20 cellular contexts compared by ENCODE assay signal in the genomic region with DNA sequence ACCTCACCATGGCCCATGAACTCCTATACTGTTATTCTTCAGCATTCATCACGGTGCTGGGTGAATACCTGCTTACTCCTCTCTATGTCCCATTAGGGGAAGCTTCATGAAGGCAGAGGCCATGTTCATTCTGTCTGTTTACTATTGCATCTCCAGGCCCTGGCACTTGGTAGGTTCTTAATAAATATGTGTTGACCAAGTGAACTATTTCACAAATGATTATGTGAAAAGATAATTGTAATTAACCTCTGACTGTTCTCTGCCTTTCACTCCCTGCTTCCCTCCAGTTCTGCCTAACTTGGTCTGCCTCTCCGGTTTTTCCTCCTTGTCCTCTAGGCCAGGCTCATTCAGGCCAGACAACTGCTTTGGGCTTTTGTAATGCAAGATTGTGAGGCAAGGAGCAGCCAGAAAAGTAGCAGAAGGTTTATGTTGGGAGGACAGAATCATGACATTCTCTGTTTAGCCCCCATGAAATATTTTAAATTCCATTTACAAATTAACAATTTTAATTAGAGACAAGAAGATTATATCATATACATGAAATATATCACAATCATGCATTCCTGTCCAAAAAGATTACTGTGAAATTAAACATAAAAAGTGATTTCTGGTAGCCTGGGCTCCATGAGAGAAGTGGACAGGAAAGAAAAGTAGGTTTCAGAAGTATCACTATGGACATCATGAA. TPM values are rescaled to one million over a fixed set of nuclear protein-coding genes. Genes with fewer than 3 reads are reported as not detected.
DNase-seq lines count a peak whose midpoint lies in the region; ATAC-seq, FAIRE-seq and TF ChIP-seq lines count a peak whose summit lies in the region.
"Had no signal": no experiment of that assay in that cellular context is flagged by ENCODE, and none has a peak within 500 bp of the region (broad histone marks: within the 10 kb centered on the region; RNA-seq: fewer than 3 reads in every experiment).

No MANE protein-coding gene starts in this region.

- intact Hi-C loops in endothelial cell of umbilical vein (cut with micrococcal nuclease) = loop anchor here (1.0 to 2.0 kb wide), 2 partner anchors 28 to 116 kb away; no protein-coding TSS in a partner anchor

- POLR2A ChIA-PET in SK-N-SH (lab: Yijun Ruan, JAX) (interaction anchor here (0.5 kb wide), 1 partner anchor 240 kb away, joined by 5 read pairs; no protein-coding TSS in a partner anchor), endothelial cell of umbilical vein (lab: Charles Lee) (no interaction called here)

- H3K27ac ChIP-seq in SK-N-SH (ENCODE audit: low read depth in 2 of 2, low read length in 1 of 2) (peak overlapping the region; percentile 13 to 62; a peak in 3 of 4 replicates), endothelial cell of umbilical vein (ENCODE audit: insufficient read depth, low read depth, low read length) (peak overlapping the region; percentile 87)
- H3K27ac ChIP-seq: RWPE1 had no signal

- peak; percentile 54 for FAIRE-seq in endothelial cell of umbilical vein (lab: Jason Lieb, UNC)
- FAIRE-seq: GM12892 had no signal

- DNase-seq in Daoy (ENCODE audit: low read depth) = peak; percentile 41
- no peak for DNase-seq in SK-N-SH
- DNase-seq in endothelial cell of umbilical vein (ENCODE audit: low read depth, low spot score) = no peak
- no peak for DNase-seq in mesothelial cell of epicardium (ENCODE audit: low spot score in 2 of 2, unreplicated experiment in 2 of 2)
- no peak for DNase-seq in activated CD8-positive, alpha-beta memory T cell treated with anti-CD3 and anti-CD28 coated beads, Interleukin-2, amount 50 U/mL, for 4 hours
- no peak for DNase-seq in GM13977 (ENCODE audit: low spot score)
- DNase-seq: C1 segment of cervical spinal cord, DND-41, GF-D8, KBM-7, NCI-H1417 treated with DMSO at 0.1 percent for 48 hours, NCI-H2029, NCI-H2171, NCI-H446, NCI-H69 had no signal

- WGBS in SK-N-SH (ENCODE audit: low lambda C conversion rate) = 56% methylated on average over 2 of the region's 2 CpGs

- H3K79me2 ChIP-seq in SK-N-SH (ENCODE audit: insufficient read depth) (no peaks in the 10 kb centered on the region), endothelial cell of umbilical vein (ENCODE audit: control insufficient read depth, insufficient read depth, low read length) (no peaks in the 10 kb centered on the region)

- H3K36me3 ChIP-seq in SK-N-SH (replicated peaks in 1 of 2; ENCODE audit: control insufficient read depth in 1 of 2, insufficient read depth in 2 of 2, low read length in 1 of 2) = no peaks in the 10 kb centered on the region
- no peaks in the 10 kb centered on the region for H3K36me3 ChIP-seq in endothelial cell of umbilical vein (ENCODE audit: control insufficient read depth in 2 of 2, extremely low read depth in 1 of 2, insufficient read depth in 2 of 2, low read length in 2 of 2)

- no peaks in the 10 kb centered on the region for H3K36me3 Mint-ChIP-seq in mesothelial cell of epicardium

- H3K27me3 ChIP-seq in SK-N-SH (ENCODE audit: insufficient read depth) (peaks cover 4% of the 10 kb centered on the region; the same call in 1 of the 2 replicates), endothelial cell of umbilical vein (ENCODE audit: control insufficient read depth in 2 of 2, insufficient read depth in 2 of 2, low read length in 2 of 2) (peaks cover 0 to under 1% of the 10 kb centered on the region in 2 experiments)

- H3K4me3 ChIP-seq in SK-N-SH (ENCODE audit: low read depth in 2 of 2, low read length in 1 of 2) (no peak overlapping the region), endothelial cell of umbilical vein (replicated peaks in 1 of 3; ENCODE audit: insufficient read depth in 1 of 3, low read depth in 1 of 3, low read length in 3 of 3) (no peak overlapping the region)

- no TSS peak for BruUV-seq in endothelial cell of umbilical vein (replicated peaks; lab: Mats Ljungman, UMichigan)

- ATAC-seq in HG02588 (IDR thresholded peaks at IDR 0.05; ENCODE audit: unreplicated experiment) = no peak
- ATAC-seq in GM19035 (IDR thresholded peaks at IDR 0.05; ENCODE audit: unreplicated experiment) = no peak
- ATAC-seq: HCT116 had no signal

- no peak for TF ChIP-seq CTCF in SK-N-SH (IDR thresholded peaks at IDR 0.05)
- no peak for TF ChIP-seq CTCF in endothelial cell of umbilical vein (IDR thresholded peaks at IDR 0.05; ENCODE audit: extremely low read depth in 1 of 2, insufficient read depth in 1 of 2, low read depth in 1 of 2, low read length in 2 of 2)
- TF ChIP-seq CTCF in mesothelial cell of epicardium (IDR thresholded peaks at IDR 0.05; ENCODE audit: unreplicated experiment) = no peak
- no peak for TF ChIP-seq CTCF in GM13977 (IDR thresholded peaks at IDR 0.05; ENCODE audit: extremely low read depth, insufficient read depth, missing control alignments)

- no peak for TF ChIP-seq EP300 in SK-N-SH (IDR thresholded peaks at IDR 0.05; ENCODE audit: borderline replicate concordance in 1 of 2, low read depth in 1 of 2, low read length in 1 of 2)

- peak overlapping the region; percentile 30; the same call in 1 of the 2 replicates for H3K4me2 ChIP-seq in SK-N-SH
- H3K4me2 ChIP-seq in endothelial cell of umbilical vein (ENCODE audit: insufficient read depth, low read length) = peak overlapping the region; percentile 60

- CTCF ChIA-PET in SK-N-SH (lab: Yijun Ruan, JAX) = interaction anchor here (0.9 to 1.2 kb wide), 3 partner anchors 14 to 37 kb away, joined by 3 to 5 read pairs (median 3); no protein-coding TSS in a partner anchor
- CTCF ChIA-PET in endothelial cell of umbilical vein (lab: Charles Lee) = no interaction called here

- TF ChIP-seq POLR2A in endothelial cell of umbilical vein (IDR thresholded peaks at IDR 0.05; ENCODE audit: low read depth, low read length) = no peak

- no peak overlapping the region for H3K4me3 Mint-ChIP-seq in mesothelial cell of epicardium

- peak overlapping the region; percentile 2; the same call in 1 of the 2 replicates for H3K9ac ChIP-seq in SK-N-SH
- peak overlapping the region; percentile 44 for H3K9ac ChIP-seq in endothelial cell of umbilical vein (replicated peaks; ENCODE audit: extremely low read depth, insufficient read depth, low read length)

- H3K27ac Mint-ChIP-seq in mesothelial cell of epicardium = peak overlapping the region; percentile 18

- no peaks in the 10 kb centered on the region for H3K9me2 ChIP-seq in SK-N-SH

- H4K20me1 ChIP-seq in SK-N-SH (ENCODE audit: insufficient read depth) (no peaks in the 10 kb centered on the region), endothelial cell of umbilical vein (replicated peaks; ENCODE audit: control insufficient read depth, extremely low read depth, insufficient read depth, low read length) (no peaks in the 10 kb centered on the region)

- in situ Hi-C loops in GM13977 (cut with MboI; ENCODE audit: low pct_unique_long_range_greater_than_20kb, low sequenced_read_pairs, unreplicated experiment) = no loop called here

- no peaks in the 10 kb centered on the region for H3K9me3 Mint-ChIP-seq in mesothelial cell of epicardium

- H2AFZ ChIP-seq in SK-N-SH (ENCODE audit: low read depth) (peak overlapping the region; percentile 10; the same call in 1 of the 2 replicates), endothelial cell of umbilical vein (ENCODE audit: low read depth, low read length) (peak overlapping the region; percentile 4)

- H3K4me1 Mint-ChIP-seq in mesothelial cell of epicardium = peaks cover 16% of the 10 kb centered on the region

- H3K4me1 ChIP-seq in SK-N-SH (ENCODE audit: control insufficient read depth in 1 of 2, insufficient read depth in 2 of 2, low read depth in 1 of 2, low read length in 1 of 2) (peaks cover 0 to 6% of the 10 kb centered on the region in 2 experiments; a peak in 1 of 4 replicates), endothelial cell of umbilical vein (ENCODE audit: control insufficient read depth, extremely low read depth, insufficient read depth, low read length) (peaks cover 20% of the 10 kb centered on the region)

- dilution Hi-C loops in endothelial cell of umbilical vein (cut with MboI; ENCODE audit: extremely low pct_ligation_motif_present, low sequenced_read_pairs) = no loop called here

- no peak for TF ChIP-seq RAD21 in SK-N-SH (IDR thresholded peaks at IDR 0.05; ENCODE audit: low read length)

- H3K9me1 ChIP-seq in endothelial cell of umbilical vein (replicated peaks; ENCODE audit: control insufficient read depth, extremely low read depth, insufficient read depth, low read length) = no peaks in the 10 kb centered on the region

- no peaks in the 10 kb centered on the region for H3K9me3 ChIP-seq in SK-N-SH
- no peaks in the 10 kb centered on the region for H3K9me3 ChIP-seq in endothelial cell of umbilical vein (replicated peaks; ENCODE audit: control insufficient read depth, insufficient read depth, low read length)

- peaks cover 11% of the 10 kb centered on the region for H3F3A ChIP-seq in SK-N-SH (replicated peaks; ENCODE audit: insufficient read depth)

- H3K27me3 Mint-ChIP-seq in mesothelial cell of epicardium (ENCODE audit: low read depth) = peaks cover 32% of the 10 kb centered on the region

TF ChIP-seq in SK-N-SH, 30 proteins besides CTCF, POLR2A, EP300 and RAD21 (continues in another document):
- no peak for TF ChIP-seq GATA2 (CRISPR knock-in tag; IDR thresholded peaks at IDR 0.05)
- TF ChIP-seq GABPA (IDR thresholded peaks at IDR 0.05; ENCODE audit: low read depth) = no peak
- TF ChIP-seq MXI1 (IDR thresholded peaks at IDR 0.05; ENCODE audit: low read depth, low read length) = no peak
- TF ChIP-seq RFX5 (IDR thresholded peaks at IDR 0.05; ENCODE audit: low read length) = no peak
- no peak for TF ChIP-seq JUND (IDR thresholded peaks at IDR 0.05)

TF ChIP-seq in endothelial cell of umbilical vein, 7 proteins besides CTCF, POLR2A, EP300 and RAD21 (continues in another document):
- TF ChIP-seq JUN (IDR thresholded peaks at IDR 0.05; ENCODE audit: borderline replicate concordance, insufficient read depth, insufficient read length, low read depth) (no peak), GATA2 (IDR thresholded peaks at IDR 0.05; ENCODE audit: insufficient read depth, insufficient read length, low read depth, low read length) (no peak), MYC (IDR thresholded peaks at IDR 0.05; ENCODE audit: low read depth, low read length) (no peak)

RNA-seq across cellular contexts. Expression of a gene that starts 42.1 kb away (rescaled TPM):
- total RNA-seq in Daoy (2014; rRNA removed; shearing (Covaris generic)) = 0.69 and 5.5 TPM in 2 replicates
- polyA plus RNA-seq in SK-N-SH (2012; rRNA removed) (2.4 and 3.0 TPM in 2 replicates), endothelial cell of umbilical vein (12.1 and 12.4 TPM in 2 replicates)
- 1.9 and 3.1 TPM in 2 replicates for polyA plus RNA-seq in SK-N-SH (2012; cell fraction: cytosol; rRNA removed)
- 3.4 and 4.0 TPM in 2 replicates for polyA plus RNA-seq in SK-N-SH (2012; cell fraction: nucleus; rRNA removed)
- total RNA-seq in endothelial cell of umbilical vein (10.6 and 20.4 TPM in 2 replicates), mesothelial cell of epicardium (4.3 to 5.2 TPM (median 4.5 TPM) in 3 replicates)
- polyA plus RNA-seq in endothelial cell of umbilical vein (2011; cell fraction: cytosol; rRNA removed) = 13.6 and 14.1 TPM in 2 replicates
- polyA plus RNA-seq in endothelial cell of umbilical vein (2011; cell fraction: nucleus; rRNA removed) = 34.2 and 38.8 TPM in 2 replicates
- 6.6 and 9.6 TPM in 2 replicates for polyA plus RNA-seq in endothelial cell of umbilical vein (2012)
- polyA minus RNA-seq in endothelial cell of umbilical vein = 62.3 and 69.2 TPM in 2 replicates
- polyA minus RNA-seq in endothelial cell of umbilical vein (2011; cell fraction: cytosol; rRNA and poly(A)+ RNA removed) = not detected
- 74.8 and 80.2 TPM in 2 replicates for polyA minus RNA-seq in endothelial cell of umbilical vein (2011; cell fraction: nucleus; rRNA and poly(A)+ RNA removed)
